8 cellular contexts compared by ENCODE assay signal in genomic region chr3:72848703-72849081, GRCh38. TPM values are rescaled to one million over a fixed set of nuclear protein-coding genes. Genes with fewer than 3 reads are reported as not detected.
A peak's percentile ranks its signal among the peaks of the same experiment; 100 is the strongest.
DNase-seq lines count a peak whose midpoint lies in the region; ATAC-seq and TF ChIP-seq lines count a peak whose summit lies in the region.

No MANE protein-coding gene starts in this region.

- TF ChIP-seq CTCF in GM12865 (IDR thresholded peaks at IDR 0.05; ENCODE audit: insufficient read depth, low read depth, low read length, missing control alignments) (no peak), glutamatergic neuron (IDR thresholded peaks at IDR 0.05; ENCODE audit: partially characterized antibody, unreplicated experiment) (no peak)

- H3K4me3 Mint-ChIP-seq in IgD-negative memory B cell (peak overlapping the region; percentile 90 to 99 (median 96)), glutamatergic neuron (ENCODE audit: unreplicated experiment) (peak overlapping the region; percentile 96)
- peak overlapping the region; percentile 93 for H3K4me3 Mint-ChIP-seq in activated CD4-positive, alpha-beta T cell treated with anti-CD3 and anti-CD28 coated beads, Interleukin-2, amount 10 ng/mL, durations not matched to agents 24 days and 14 days

- peak overlapping the region; percentile 96 for H3K4me3 ChIP-seq in GM12865 (ENCODE audit: low read depth, low read length)
- H3K4me3 ChIP-seq in skeletal muscle cell (ENCODE audit: low read depth, low read length) = peak overlapping the region; percentile 98

- DNase-seq in GM12865 (ENCODE audit: low read depth) (peak; percentile 88), glutamatergic neuron (no peak), skeletal muscle cell (ENCODE audit: low read depth) (no peak), NCI-H1694 treated with DMSO at 0.1 percent for 48 hours (lab: John Stamatoyannopoulos, UW) (no peak), foreskin melanocyte (no peak)
- no peak for DNase-seq in activated CD4-positive, alpha-beta T cell treated with anti-CD3 and anti-CD28 coated beads, Interleukin-2, amount 10 ng/mL, durations not matched to agents 24 days and 14 days

- H3K27ac Mint-ChIP-seq in IgD-negative memory B cell = peak overlapping the region; percentile 82 to 91 (median 90)
- peak overlapping the region; percentile 91 for H3K27ac Mint-ChIP-seq in activated CD4-positive, alpha-beta T cell treated with anti-CD3 and anti-CD28 coated beads, Interleukin-2, amount 10 ng/mL, durations not matched to agents 24 days and 14 days
- H3K27ac Mint-ChIP-seq in glutamatergic neuron (ENCODE audit: unreplicated experiment) = no peak overlapping the region

- H3K9me3 Mint-ChIP-seq in IgD-negative memory B cell (no peaks in the 10 kb centered on the region), glutamatergic neuron (ENCODE audit: unreplicated experiment) (no peaks in the 10 kb centered on the region)
- H3K9me3 Mint-ChIP-seq in activated CD4-positive, alpha-beta T cell treated with anti-CD3 and anti-CD28 coated beads, Interleukin-2, amount 10 ng/mL, durations not matched to agents 24 days and 14 days = no peaks in the 10 kb centered on the region

- H3K4me1 Mint-ChIP-seq in IgD-negative memory B cell (peaks cover 26 to 38% (median 32%) of the 10 kb centered on the region in 3 donors), glutamatergic neuron (ENCODE audit: low read depth, unreplicated experiment) (peaks cover 7% of the 10 kb centered on the region)
- H3K4me1 Mint-ChIP-seq in activated CD4-positive, alpha-beta T cell treated with anti-CD3 and anti-CD28 coated beads, Interleukin-2, amount 10 ng/mL, durations not matched to agents 24 days and 14 days = peaks cover 41% of the 10 kb centered on the region

- H3K27me3 Mint-ChIP-seq in IgD-negative memory B cell (peaks cover 2% of the 10 kb centered on the region), glutamatergic neuron (ENCODE audit: unreplicated experiment) (peaks cover 10% of the 10 kb centered on the region)
- H3K27me3 Mint-ChIP-seq in activated CD4-positive, alpha-beta T cell treated with anti-CD3 and anti-CD28 coated beads, Interleukin-2, amount 10 ng/mL, durations not matched to agents 24 days and 14 days = no peaks in the 10 kb centered on the region

- ATAC-seq in GM21528 (IDR thresholded peaks at IDR 0.05; ENCODE audit: low FRiP score, unreplicated experiment) = peak; percentile 53

- H3K36me3 Mint-ChIP-seq in IgD-negative memory B cell (peaks cover 2% of the 10 kb centered on the region), glutamatergic neuron (ENCODE audit: unreplicated experiment) (no peaks in the 10 kb centered on the region)
- peaks cover 11% of the 10 kb centered on the region for H3K36me3 Mint-ChIP-seq in activated CD4-positive, alpha-beta T cell treated with anti-CD3 and anti-CD28 coated beads, Interleukin-2, amount 10 ng/mL, durations not matched to agents 24 days and 14 days (ENCODE audit: low read depth)

- intact Hi-C loops in activated CD4-positive, alpha-beta T cell treated with anti-CD3 and anti-CD28 coated beads, Interleukin-2, amount 10 ng/mL, durations not matched to agents 24 days and 14 days (cut with micrococcal nuclease) = loop anchor here (1.0 to 10.0 kb wide), 6 partner anchors 28 to 1126 kb away; partner anchors contain the start of gene PPP4R2

RNA-seq across cellular contexts. Expression of gene SHQ1, which starts 0.4 kb away (rescaled TPM):
- polyA plus RNA-seq in IgD-negative memory B cell = 12.9 TPM
- total RNA-seq in activated CD4-positive, alpha-beta T cell treated with anti-CD3 and anti-CD28 coated beads, Interleukin-2, amount 10 ng/mL, durations not matched to agents 24 days and 14 days = 46.8 and 47.2 TPM in 2 replicates
- total RNA-seq in glutamatergic neuron (ENCODE audit: unreplicated experiment) = 14.4 TPM

RNA-seq across cellular contexts. Expression of gene GXYLT2, which starts 39.2 kb away (rescaled TPM):
- polyA plus RNA-seq in IgD-negative memory B cell = not detected
- not detected in 2 replicates for total RNA-seq in activated CD4-positive, alpha-beta T cell treated with anti-CD3 and anti-CD28 coated beads, Interleukin-2, amount 10 ng/mL, durations not matched to agents 24 days and 14 days
- total RNA-seq in glutamatergic neuron (ENCODE audit: unreplicated experiment) = 10.9 TPM

Comparison
In these comparisons a context has a peak if more than half of its experiments do, and no peak if none do; other contexts are left out.
1. RNA of gene GXYLT2, which starts 39.2 kb away (total RNA-seq): 10.9 TPM in glutamatergic neuron (single experiment); not detected in activated CD4-positive, alpha-beta T cell treated with anti-CD3 and anti-CD28 coated beads, Interleukin-2, amount 10 ng/mL, durations not matched to agents 24 days and 14 days; every median in the first group is over 10 times any median in the second.
2. Peak in every context shown above with its lines, with median percentiles within 50 percentile points of each other: H3K4me3 Mint-ChIP-seq.